In genomic region chr5:106962464-106963230, GRCh38 we compare ENCODE assay signal across 24 cellular contexts.
"Had no signal": no experiment of that assay in that cellular context is flagged by ENCODE, and none has a peak within 500 bp of the region (broad histone marks: within the 10 kb centered on the region; RNA-seq: fewer than 3 reads in every experiment).

No MANE protein-coding gene starts in this region.

- H3K36me3 ChIP-seq: adrenal gland, gastroesophageal sphincter, sigmoid colon, stomach, tibial artery had no signal

- H3K9me3 ChIP-seq: adrenal gland, gastroesophageal sphincter, mucosa of descending colon, sigmoid colon, stomach, tibial artery had no signal

- H3K4me3 ChIP-seq: adrenal gland, gastroesophageal sphincter, mucosa of descending colon, sigmoid colon, stomach, tibial artery had no signal

- H3K27ac ChIP-seq: adrenal gland, gastroesophageal sphincter, sigmoid colon, stomach, tibial artery, VCaP had no signal

- H3K27me3 ChIP-seq: adrenal gland, gastroesophageal sphincter, sigmoid colon, stomach, tibial artery had no signal

- DNase-seq: activated CD4-positive, alpha-beta T cell treated with anti-CD3 and anti-CD28 coated beads for 48 hours; activated CD4-positive, alpha-beta T cell treated with anti-CD3 and anti-CD28 coated beads, Interleukin-2, amount 50 U/mL, for 48 hours; activated CD8-positive, alpha-beta memory T cell treated with anti-CD3 and anti-CD28 coated beads for 24 hours; activated effector memory CD4-positive, alpha-beta T cell treated with Interleukin-2 at 50 U/mL for 16 hours; activated naive CD4-positive, alpha-beta T cell treated with anti-CD3 and anti-CD28 coated beads for 36 hours; activated naive CD8-positive, alpha-beta T cell treated with anti-CD3 and anti-CD28 coated beads for 36 hours; adrenal gland; aorta; caudate nucleus; cortex of kidney; effector memory CD8-positive, alpha-beta T cell; head of caudate nucleus; hippocampal formation; kidney; mucosa of descending colon; sigmoid colon; stimulated activated CD4-positive, alpha-beta T cell treated with anti-CD3 and anti-CD28 coated beads, Interleukin-15, amount 100 ng/mL, for 24 hours; stimulated activated CD4-positive, alpha-beta T cell treated with anti-CD3 and anti-CD28 coated beads, Interleukin-2, amount 100 ng/mL, for 24 hours; stimulated activated naive B cell treated with anti-CD40 and anti-IgM and Interleukin-4, amounts not matched to agents 10 μg/mL and 1 μg/mL and 100 μg/mL, for 72 hours; stomach; T-helper 9 cell; tibial artery had no signal

- ATAC-seq: effector memory CD8-positive, alpha-beta T cell; gastroesophageal sphincter; mucosa of descending colon; stimulated activated naive B cell treated with anti-CD40 and anti-IgM and Interleukin-4, amounts not matched to agents 10 μg/mL and 1 μg/mL and 100 μg/mL, for 72 hours had no signal

- H3K4me1 ChIP-seq: adrenal gland, gastroesophageal sphincter, sigmoid colon, tibial artery had no signal
